ENCODE assay signal across 9 cellular contexts in genomic region chr2:43130548-43130875, GRCh38.
DNase-seq lines count a peak whose midpoint lies in the region; ATAC-seq and TF ChIP-seq lines count a peak whose summit lies in the region.
"Had no signal": no experiment of that assay in that cellular context is flagged by ENCODE, and none has a peak within 500 bp of the region (broad histone marks: within the 10 kb centered on the region; RNA-seq: fewer than 3 reads in every experiment).

No MANE protein-coding gene starts in this region.

- peak overlapping the region in 1 of 2 experiments; percentile 5 for H3K14ac ChIP-seq in mesenchymal stem cell (ENCODE audit: low read length in 2 of 2)

- no peak overlapping the region for H2BK120ac ChIP-seq in mesenchymal stem cell (ENCODE audit: low read depth, low read length)

- no peaks in the 10 kb centered on the region for H3K36me3 Mint-ChIP-seq in activated T-cell treated with anti-CD3 and anti-CD28 coated beads, Interleukin-2, amount 50 U/mL, for 4 hours (ENCODE audit: insufficient read depth)

- H2BK15ac ChIP-seq in mesenchymal stem cell (ENCODE audit: low read depth, poor library complexity, severe bottlenecking), result no peak overlapping the region

- H3K4me1 ChIP-seq in adrenal gland (replicated peaks in 1 of 2), result peaks cover 10 to 51% of the 10 kb centered on the region in 2 donors
- H3K4me1 ChIP-seq in mesenchymal stem cell (ENCODE audit: control insufficient read depth, insufficient read depth, low read depth, low read length), result peaks cover 29% of the 10 kb centered on the region
- peaks cover 18 to 37% of the 10 kb centered on the region in 2 donors for H3K4me1 ChIP-seq in thoracic aorta (ENCODE audit: control insufficient read depth in 1 of 2, low read depth in 2 of 2)

- H2BK12ac ChIP-seq in mesenchymal stem cell (ENCODE audit: low read length in 2 of 2), result peak overlapping the region; percentile 87 to 99

- H3K23ac ChIP-seq in mesenchymal stem cell (ENCODE audit: low read length in 2 of 2), result no peak overlapping the region

- no peaks in the 10 kb centered on the region for H3K9me3 Mint-ChIP-seq in activated T-cell treated with anti-CD3 and anti-CD28 coated beads, Interleukin-2, amount 50 U/mL, for 4 hours

- peak overlapping the region; percentile 37 for H3K4me3 Mint-ChIP-seq in activated T-cell treated with anti-CD3 and anti-CD28 coated beads, Interleukin-2, amount 50 U/mL, for 4 hours

- H4K8ac ChIP-seq in mesenchymal stem cell (ENCODE audit: low read length), result peak overlapping the region; percentile 45

- H3K4me3 ChIP-seq in adrenal gland, result no peak overlapping the region
- no peak overlapping the region for H3K4me3 ChIP-seq in mesenchymal stem cell (ENCODE audit: insufficient read depth in 1 of 2, low read depth in 1 of 2, low read length in 2 of 2)
- no peak overlapping the region for H3K4me3 ChIP-seq in thoracic aorta

- intact Hi-C loops in adrenal gland (cut with DNase I), result loop anchor here (5.0 to 10.0 kb wide), 2 partner anchors 94 to 97 kb away; partner anchors contain the start of gene ZFP36L2 (in 2 of the 2)

- H3K18ac ChIP-seq in mesenchymal stem cell (ENCODE audit: low read depth in 1 of 2, low read length in 2 of 2), result peak overlapping the region; percentile 55 to 84

- no peak overlapping the region for H3K4me2 ChIP-seq in mesenchymal stem cell (ENCODE audit: low read length, poor library complexity, severe bottlenecking)

- no peak overlapping the region for H2BK5ac ChIP-seq in mesenchymal stem cell (ENCODE audit: low read depth, low read length, poor library complexity, severe bottlenecking)

- H3K9me3 ChIP-seq in adrenal gland (replicated peaks in 1 of 3) (no peaks in the 10 kb centered on the region), mesenchymal stem cell (ENCODE audit: control insufficient read depth, low read length) (no peaks in the 10 kb centered on the region), thoracic aorta (no peaks in the 10 kb centered on the region)

- DNase-seq in activated T-cell treated with anti-CD3 and anti-CD28 coated beads, Interleukin-2, amount 50 U/mL, for 4 hours, result no peak
- DNase-seq in activated T-cell treated with anti-CD3 and anti-CD28 coated beads, Interleukin-2, amount 50 U/mL, for 1 hour, result no peak
- DNase-seq in adrenal gland, result no peak
- no peak for DNase-seq in mesenchymal stem cell
- no peak for DNase-seq in thoracic aorta (ENCODE audit: low spot score)
- no peak for DNase-seq in NCI-H1417 (lab: John Stamatoyannopoulos, UW)
- DNase-seq in NK-92 (lab: John Stamatoyannopoulos, UW; ENCODE audit: unreplicated experiment), result no peak
- DNase-seq: retina had no signal

- peak overlapping the region in 1 of 2 experiments; percentile 61 for H3K4ac ChIP-seq in mesenchymal stem cell (ENCODE audit: low read depth in 1 of 2, low read length in 2 of 2)

- TF ChIP-seq CTCF in adrenal gland (IDR thresholded peaks at IDR 0.05) (no peak), thoracic aorta (IDR thresholded peaks at IDR 0.05) (no peak)

- peaks cover 86% of the 10 kb centered on the region for H3K4me1 Mint-ChIP-seq in activated T-cell treated with anti-CD3 and anti-CD28 coated beads, Interleukin-2, amount 50 U/mL, for 4 hours (ENCODE audit: low read depth)

- H2AFZ ChIP-seq in mesenchymal stem cell (ENCODE audit: low read depth, low read length), result no peak overlapping the region

- H3K36me3 ChIP-seq in adrenal gland (replicated peaks in 1 of 2) (no peaks in the 10 kb centered on the region), mesenchymal stem cell (ENCODE audit: control insufficient read depth in 1 of 2, insufficient read depth in 2 of 2, low read depth in 1 of 2, low read length in 2 of 2) (no peaks in the 10 kb centered on the region), thoracic aorta (no peaks in the 10 kb centered on the region)

- ATAC-seq in activated T-cell treated with anti-CD3 and anti-CD28 coated beads, Interleukin-2, amount 50 U/mL, for 4 hours, result no peak
- no peak for ATAC-seq in thoracic aorta (ENCODE audit: insufficient number of reproducible peaks, low FRiP score, low read depth)
- no peak for ATAC-seq in GM19395 (IDR thresholded peaks at IDR 0.05; ENCODE audit: unreplicated experiment)

- H3K79me1 ChIP-seq in mesenchymal stem cell (replicated peaks; ENCODE audit: low read length, poor library complexity, severe bottlenecking), result no peaks in the 10 kb centered on the region

- H3K27ac ChIP-seq in adrenal gland, result peak overlapping the region; percentile 26 to 88 (median 71)
- H3K27ac ChIP-seq in mesenchymal stem cell (ENCODE audit: low read length, poor library complexity, severe bottlenecking), result no peak overlapping the region
- peak overlapping the region; percentile 32 to 55 for H3K27ac ChIP-seq in thoracic aorta

- H3K27me3 ChIP-seq in adrenal gland, result no peaks in the 10 kb centered on the region
- H3K27me3 ChIP-seq in mesenchymal stem cell (ENCODE audit: control insufficient read depth in 1 of 2, insufficient read depth in 1 of 2, low read length in 2 of 2), result no peaks in the 10 kb centered on the region
- H3K27me3 ChIP-seq in thoracic aorta (replicated peaks; ENCODE audit: insufficient read depth), result no peaks in the 10 kb centered on the region

- peak overlapping the region; percentile 11 for H2AK5ac ChIP-seq in mesenchymal stem cell (ENCODE audit: low read length, severe bottlenecking)

- peak overlapping the region; percentile 70 for H4K91ac ChIP-seq in mesenchymal stem cell (ENCODE audit: low read length)

- H3K27me3 Mint-ChIP-seq in activated T-cell treated with anti-CD3 and anti-CD28 coated beads, Interleukin-2, amount 50 U/mL, for 4 hours (ENCODE audit: low read depth), result no peaks in the 10 kb centered on the region

- TF ChIP-seq POLR2A in adrenal gland (IDR thresholded peaks at IDR 0.05), result no peak

- H3K9ac ChIP-seq in mesenchymal stem cell (ENCODE audit: low read length), result no peak overlapping the region

- WGBS in adrenal gland, 4 donors, result 92 to 100% (median 93%) methylated on average over 3 to 6 of the region's 6 CpGs
- WGBS in mesenchymal stem cell, result 97% methylated on average over 6 of the region's 6 CpGs
